Comparison of ENCODE assay signal across 21 cellular contexts in the genomic region with DNA sequence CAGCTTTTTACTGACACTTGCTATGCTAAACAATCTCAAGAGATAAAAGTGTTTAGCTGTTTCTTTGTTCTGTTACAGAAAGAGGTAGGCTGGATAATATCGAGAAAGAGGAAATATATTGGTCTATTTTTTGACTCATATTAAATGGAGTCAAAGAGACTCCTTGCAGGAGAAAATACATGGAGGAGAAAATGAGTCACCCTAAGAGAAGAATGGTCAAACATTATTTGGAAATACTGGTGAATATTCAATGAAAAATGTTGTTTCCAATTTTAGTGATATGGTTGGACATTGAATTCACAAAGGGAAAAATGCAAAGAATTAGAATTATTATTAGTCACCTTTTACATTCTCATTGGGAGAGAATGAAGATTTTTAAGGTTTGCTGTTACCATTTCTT. TPM values are rescaled to one million over a fixed set of nuclear protein-coding genes. Genes with fewer than 3 reads are reported as not detected.
DNase-seq lines count a peak whose midpoint lies in the region; ATAC-seq and TF ChIP-seq lines count a peak whose summit lies in the region.
"Had no signal": no experiment of that assay in that cellular context is flagged by ENCODE, and none has a peak within 500 bp of the region (broad histone marks: within the 10 kb centered on the region; RNA-seq: fewer than 3 reads in every experiment).

No MANE protein-coding gene starts in this region.

- H3K4me2 ChIP-seq in fibroblast of lung (ENCODE audit: extremely low read depth, insufficient read depth, low read length), result peak overlapping the region; percentile 64

- no peak overlapping the region for H3K27ac Mint-ChIP-seq in CD4-positive, alpha-beta T cell
- H3K27ac Mint-ChIP-seq: activated naive CD8-positive, alpha-beta T cell; nephron progenitor cell; stimulated activated effector memory CD8-positive, alpha-beta T cell treated with anti-CD3 and anti-CD28 coated beads, Interleukin-12 subunit alpha, Interleukin-12 subunit beta, amount 100 ng/mL, for 72 hours; WTC11 had no signal

- POLR2A ChIA-PET in CD4-positive, alpha-beta T cell (lab: Charles Lee), result no interaction called here

- H3K4me3 ChIP-seq in fibroblast of lung (replicated peaks in 1 of 4; ENCODE audit: control extremely low read depth in 1 of 4, insufficient read depth in 1 of 4, low read depth in 3 of 4, low read length in 4 of 4) (no peak overlapping the region), psoas muscle (peak overlapping the region; percentile 71)
- H3K4me3 ChIP-seq: SJSA1 had no signal

- TF ChIP-seq CTCF in fibroblast of lung (conservative IDR thresholded peaks at IDR 0.05 in 1 of 2, IDR thresholded peaks at IDR 0.05 in 1 of 2; ENCODE audit: low read depth in 1 of 2, low read length in 2 of 2) (no peak), psoas muscle (IDR thresholded peaks at IDR 0.05) (no peak)
- no peak for TF ChIP-seq CTCF in CD4-positive, alpha-beta T cell (IDR thresholded peaks at IDR 0.05)

- no peaks in the 10 kb centered on the region for H4K20me1 ChIP-seq in fibroblast of lung (ENCODE audit: control insufficient read depth, extremely low read depth, insufficient read depth, low read length)

- H3K9me3 ChIP-seq in fibroblast of lung (ENCODE audit: control insufficient read depth, insufficient read depth, low read depth, low read length), result no peaks in the 10 kb centered on the region
- no peaks in the 10 kb centered on the region for H3K9me3 ChIP-seq in psoas muscle
- H3K9me3 ChIP-seq in CD4-positive, alpha-beta T cell (ENCODE audit: control insufficient read depth, low read length), result no peaks in the 10 kb centered on the region
- H3K9me3 ChIP-seq: SJSA1 had no signal

- DNase-seq in AG08395 (ENCODE audit: low spot score), result peak; percentile 10
- peak; percentile 57 for DNase-seq in HS-27A (ENCODE audit: low read depth)
- DNase-seq in fibroblast of lung (ENCODE audit: low read depth in 2 of 2), result peak in 1 of 2 donors; percentile 61
- no peak for DNase-seq in psoas muscle
- no peak for DNase-seq in DMS53 (lab: John Stamatoyannopoulos, UW)
- no peak for DNase-seq in CD4-positive, alpha-beta T cell
- DNase-seq: brain microvascular endothelial cell, islet precursor cell, NCI-H1417, NCI-H2171 treated with DMSO at 0.1 percent for 48 hours, nephron progenitor cell, T-helper 2 cell had no signal

- H3K27me3 ChIP-seq in fibroblast of lung (ENCODE audit: control insufficient read depth, insufficient read depth, low read length) (no peaks in the 10 kb centered on the region), psoas muscle (ENCODE audit: insufficient read depth in 3 of 3, low read length in 2 of 3) (peaks cover 0 to 16% (median 0%) of the 10 kb centered on the region in 3 donors)
- peaks cover 28% of the 10 kb centered on the region for H3K27me3 ChIP-seq in CD4-positive, alpha-beta T cell (ENCODE audit: control insufficient read depth, insufficient read depth, low read length)
- H3K27me3 ChIP-seq: brain microvascular endothelial cell, SJSA1 had no signal

- H3K79me2 ChIP-seq in fibroblast of lung (ENCODE audit: control insufficient read depth, insufficient read depth, low read length), result no peaks in the 10 kb centered on the region

- CTCF ChIA-PET in CD4-positive, alpha-beta T cell (lab: Charles Lee), result no interaction called here

- no peaks in the 10 kb centered on the region for H3K9me3 Mint-ChIP-seq in CD4-positive, alpha-beta T cell
- H3K9me3 Mint-ChIP-seq: stimulated activated effector memory CD8-positive, alpha-beta T cell treated with anti-CD3 and anti-CD28 coated beads, Interleukin-12 subunit alpha, Interleukin-12 subunit beta, amount 100 ng/mL, for 72 hours had no signal

- no peaks in the 10 kb centered on the region for H3K36me3 ChIP-seq in fibroblast of lung (ENCODE audit: control insufficient read depth, insufficient read depth, low read length)
- no peaks in the 10 kb centered on the region for H3K36me3 ChIP-seq in psoas muscle (ENCODE audit: insufficient read depth in 1 of 2, low read depth in 1 of 2)
- H3K36me3 ChIP-seq: brain microvascular endothelial cell, SJSA1 had no signal

- no peaks in the 10 kb centered on the region for H3K36me3 Mint-ChIP-seq in CD4-positive, alpha-beta T cell (ENCODE audit: low read depth)
- H3K36me3 Mint-ChIP-seq: activated naive CD8-positive, alpha-beta T cell; stimulated activated effector memory CD8-positive, alpha-beta T cell treated with anti-CD3 and anti-CD28 coated beads, Interleukin-12 subunit alpha, Interleukin-12 subunit beta, amount 100 ng/mL, for 72 hours; WTC11 had no signal

- H3K4me1 ChIP-seq in fibroblast of lung (ENCODE audit: control insufficient read depth, extremely low read depth, insufficient read depth, low read length), result peaks cover 16% of the 10 kb centered on the region
- no peaks in the 10 kb centered on the region for H3K4me1 ChIP-seq in psoas muscle
- H3K4me1 ChIP-seq: SJSA1 had no signal

- H3K27ac ChIP-seq in fibroblast of lung (ENCODE audit: insufficient read depth, low read length), result no peak overlapping the region
- H3K27ac ChIP-seq in psoas muscle, result no peak overlapping the region
- H3K27ac ChIP-seq in CD4-positive, alpha-beta T cell (ENCODE audit: low read depth, low read length), result no peak overlapping the region
- H3K27ac ChIP-seq: brain microvascular endothelial cell, SJSA1 had no signal

- WGBS in psoas muscle, 3 donors, result 72 to 76% (median 73%) methylated on average over 1 of the region's 1 CpG

- H3K27me3 Mint-ChIP-seq in CD4-positive, alpha-beta T cell, result peaks cover 43% of the 10 kb centered on the region

- H3K4me3 Mint-ChIP-seq in CD4-positive, alpha-beta T cell, result no peak overlapping the region
- H3K4me3 Mint-ChIP-seq: activated naive CD8-positive, alpha-beta T cell; nephron progenitor cell; stimulated activated effector memory CD8-positive, alpha-beta T cell treated with anti-CD3 and anti-CD28 coated beads, Interleukin-12 subunit alpha, Interleukin-12 subunit beta, amount 100 ng/mL, for 72 hours; WTC11 had no signal

- H3K4me1 Mint-ChIP-seq in CD4-positive, alpha-beta T cell (ENCODE audit: low read depth), result peaks cover 10% of the 10 kb centered on the region
- H3K4me1 Mint-ChIP-seq: stimulated activated effector memory CD8-positive, alpha-beta T cell treated with anti-CD3 and anti-CD28 coated beads, Interleukin-12 subunit alpha, Interleukin-12 subunit beta, amount 100 ng/mL, for 72 hours had no signal

- ATAC-seq in psoas muscle (no peak), HG03521 (IDR thresholded peaks at IDR 0.05; ENCODE audit: unreplicated experiment) (no peak), GM19397 (IDR thresholded peaks at IDR 0.05; ENCODE audit: unreplicated experiment) (no peak)
- ATAC-seq in CD4-positive, alpha-beta T cell (ENCODE audit: poor library complexity), result no peak
- ATAC-seq: stimulated activated effector memory CD8-positive, alpha-beta T cell treated with anti-CD3 and anti-CD28 coated beads, Interleukin-12 subunit alpha, Interleukin-12 subunit beta, amount 100 ng/mL, for 72 hours; WTC11 had no signal

- intact Hi-C loops in psoas muscle (cut with DNase I), result no loop called here
- intact Hi-C loops in CD4-positive, alpha-beta T cell (cut with DNase I, micrococcal nuclease), result no loop called here

- no peak overlapping the region for H2AFZ ChIP-seq in fibroblast of lung (ENCODE audit: low read length)

- no peak overlapping the region for H3K9ac ChIP-seq in fibroblast of lung (ENCODE audit: insufficient read depth, low read length)

RNA-seq across cellular contexts. Expression of a gene that starts 3.2 kb away (rescaled TPM):
- total RNA-seq in fibroblast of lung, result 7.4 and 13.2 TPM in 2 replicates
- polyA plus RNA-seq in fibroblast of lung, result 5.7 and 17.7 TPM in 2 replicates
- polyA plus RNA-seq in fibroblast of lung (2012), result 4.2 and 11.4 TPM in 2 replicates
- polyA minus RNA-seq in fibroblast of lung (ENCODE audit: low replicate concordance), result 1.4 and 6.4 TPM in 2 replicates
- 10 to 100 TPM in 2 of 4 donors, 1 to 10 TPM in 2; 3.4 to 13.3 (median 7.6) TPM for total RNA-seq in psoas muscle
- polyA plus RNA-seq in psoas muscle, result 1 to 10 TPM; 3.5 to 9.6 (median 7.4) TPM
- not detected for total RNA-seq in CD4-positive, alpha-beta T cell
- total RNA-seq: dermis microvascular lymphatic vessel endothelial cell, G401, pulmonary artery endothelial cell, SJSA1 had no signal

Comparison
In these comparisons a context has a peak if more than half of its experiments do, and no peak if none do; other contexts are left out.
1. DNase-seq: peak in AG08395 (single experiment) and HS-27A (single experiment); none in psoas muscle (0 of 2), DMS53 (single experiment) and CD4-positive, alpha-beta T cell (0 of 10).